1 cellular context compared by ENCODE assay signal in genomic region chr16:54236761-54237160, GRCh38.
TF ChIP-seq lines count a peak whose summit lies in the region.

No MANE protein-coding gene starts in this region.

TF ChIP-seq in IMR-90, 13 proteins besides CTCF, POLR2A, EP300 and RAD21:
- TF ChIP-seq, protein P1, sequence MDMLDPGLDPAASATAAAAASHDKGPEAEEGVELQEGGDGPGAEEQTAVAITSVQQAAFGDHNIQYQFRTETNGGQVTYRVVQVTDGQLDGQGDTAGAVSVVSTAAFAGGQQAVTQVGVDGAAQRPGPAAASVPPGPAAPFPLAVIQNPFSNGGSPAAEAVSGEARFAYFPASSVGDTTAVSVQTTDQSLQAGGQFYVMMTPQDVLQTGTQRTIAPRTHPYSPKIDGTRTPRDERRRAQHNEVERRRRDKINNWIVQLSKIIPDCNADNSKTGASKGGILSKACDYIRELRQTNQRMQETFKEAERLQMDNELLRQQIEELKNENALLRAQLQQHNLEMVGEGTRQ (IDR thresholded peaks at IDR 0.05; ENCODE audit: low read depth, low read length) = no peak
- TF ChIP-seq NFE2L2 (IDR thresholded peaks at IDR 0.05; ENCODE audit: low read depth, low read length) (no peak), MAFK (IDR thresholded peaks at IDR 0.05; ENCODE audit: low read depth, low read length) (no peak), SMC3 (IDR thresholded peaks at IDR 0.05; ENCODE audit: low read depth, low read length) (no peak), MXI1 (IDR thresholded peaks at IDR 0.05; ENCODE audit: borderline replicate concordance, low read depth, low read length) (no peak), MAZ (IDR thresholded peaks at IDR 0.05; ENCODE audit: borderline replicate concordance, low read depth, low read length) (no peak), FOS (IDR thresholded peaks at IDR 0.05; ENCODE audit: low read depth, low read length) (no peak), CEBPB (IDR thresholded peaks at IDR 0.05; ENCODE audit: low read depth, low read length) (no peak), BHLHE40 (IDR thresholded peaks at IDR 0.05; ENCODE audit: low read depth, low read length) (no peak), RCOR1 (IDR thresholded peaks at IDR 0.05; ENCODE audit: insufficient replicate concordance, low read length) (no peak), CHD1 (IDR thresholded peaks at IDR 0.05; ENCODE audit: low read depth, low read length) (no peak), RFX5 (IDR thresholded peaks at IDR 0.05; ENCODE audit: low read depth, low read length) (no peak)
- TF ChIP-seq, protein P2, sequence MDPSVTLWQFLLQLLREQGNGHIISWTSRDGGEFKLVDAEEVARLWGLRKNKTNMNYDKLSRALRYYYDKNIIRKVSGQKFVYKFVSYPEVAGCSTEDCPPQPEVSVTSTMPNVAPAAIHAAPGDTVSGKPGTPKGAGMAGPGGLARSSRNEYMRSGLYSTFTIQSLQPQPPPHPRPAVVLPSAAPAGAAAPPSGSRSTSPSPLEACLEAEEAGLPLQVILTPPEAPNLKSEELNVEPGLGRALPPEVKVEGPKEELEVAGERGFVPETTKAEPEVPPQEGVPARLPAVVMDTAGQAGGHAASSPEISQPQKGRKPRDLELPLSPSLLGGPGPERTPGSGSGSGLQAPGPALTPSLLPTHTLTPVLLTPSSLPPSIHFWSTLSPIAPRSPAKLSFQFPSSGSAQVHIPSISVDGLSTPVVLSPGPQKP (IDR thresholded peaks at IDR 0.05; ENCODE audit: borderline replicate concordance, low read depth, low read length) = no peak
TF ChIP-seq in IMR-90: peak in this region for 0.
